Comparison of ENCODE assay signal across 1 cellular context in genomic region chr7:131234719-131235488, GRCh38.
TF ChIP-seq lines count a peak whose summit lies in the region.

No MANE protein-coding gene starts in this region.

TF ChIP-seq in HepG2, 621 proteins besides CTCF, POLR2A, EP300 and RAD21 (continued from another document):
- TF ChIP-seq ATF1 (CRISPR knock-in tag; IDR thresholded peaks at IDR 0.05), result no peak
